ENCODE assay signal across 23 cellular contexts in genomic region chr2:64123740-64124139, GRCh38. TPM values are rescaled to one million over a fixed set of nuclear protein-coding genes. Genes with fewer than 3 reads are reported as not detected.
DNase-seq lines count a peak whose midpoint lies in the region; ATAC-seq and TF ChIP-seq lines count a peak whose summit lies in the region.
"Had no signal": no experiment of that assay in that cellular context is flagged by ENCODE, and none has a peak within 500 bp of the region (broad histone marks: within the 10 kb centered on the region; RNA-seq: fewer than 3 reads in every experiment).

No MANE protein-coding gene starts in this region.

- H2AFZ ChIP-seq in GM23338: no peak overlapping the region

- H3K9me3 Mint-ChIP-seq in activated T-cell treated with anti-CD3 and anti-CD28 coated beads, Interleukin-2, amount 50 U/mL, for 24 hours: no peaks in the 10 kb centered on the region
- no peaks in the 10 kb centered on the region for H3K9me3 Mint-ChIP-seq in GM23338
- H3K9me3 Mint-ChIP-seq: CD8-positive, alpha-beta memory T cell had no signal

- 97 to 100% methylated on average over 1 of the region's 1 CpG for WGBS in transverse colon (ENCODE audit: low coverage in 1 of 2), 2 donors

- peak overlapping the region; percentile 11; the same call in 1 of the 2 replicates for H3K27ac ChIP-seq in GM23338 (ENCODE audit: low read depth)
- H3K27ac ChIP-seq in colonic mucosa: peak overlapping the region; percentile 64
- peak overlapping the region; percentile 68 to 78 (median 74) for H3K27ac ChIP-seq in transverse colon
- H3K27ac ChIP-seq: KMS-11, SJSA1 had no signal

- TF ChIP-seq EP300 in transverse colon (IDR thresholded peaks at IDR 0.05; ENCODE audit: low read depth): no peak

- H3K4me3 ChIP-seq in GM23338: no peak overlapping the region
- H3K4me3 ChIP-seq in colonic mucosa: no peak overlapping the region
- H3K4me3 ChIP-seq in transverse colon: no peak overlapping the region
- H3K4me3 ChIP-seq: SJSA1 had no signal

- no peak overlapping the region for H3K4me2 ChIP-seq in GM23338
- H3K4me2 ChIP-seq: KMS-11 had no signal

- peaks cover 36% of the 10 kb centered on the region for H4K20me1 ChIP-seq in GM23338 (replicated peaks; ENCODE audit: insufficient read depth)

- DNase-seq in activated T-cell treated with anti-CD3 and anti-CD28 coated beads, Interleukin-2, amount 50 U/mL, for 24 hours: no peak
- no peak for DNase-seq in activated T-cell treated with anti-CD3 and anti-CD28 coated beads, Interleukin-2, amount 50 U/mL, for 1 hour
- DNase-seq in GM23338 (ENCODE audit: low spot score) (no peak), colonic mucosa (no peak), transverse colon (no peak), NAMALWA (ENCODE audit: low spot score) (no peak), NCI-H526 treated with DMSO at 0.1 percent for 48 hours (lab: John Stamatoyannopoulos, UW) (no peak)
- DNase-seq: 8988T; C1 segment of cervical spinal cord; Calu3; CD8-positive, alpha-beta memory T cell; GDM1; IMR-90; NCI-H1105 treated with DMSO at 0.1 percent for 48 hours; NCI-H1694; NCI-H2081; NCI-H2171; NCI-H345; NCI-H524; NCI-H82 had no signal

- TF ChIP-seq CTCF in GM23338 (conservative IDR thresholded peaks at IDR 0.05; ENCODE audit: low read depth in 2 of 2): no peak
- no peak for TF ChIP-seq CTCF in colonic mucosa (IDR thresholded peaks at IDR 0.05)
- no peak for TF ChIP-seq CTCF in transverse colon (IDR thresholded peaks at IDR 0.05)

- H3K27ac Mint-ChIP-seq in activated T-cell treated with anti-CD3 and anti-CD28 coated beads, Interleukin-2, amount 50 U/mL, for 24 hours: peak overlapping the region; percentile 16
- H3K27ac Mint-ChIP-seq in GM23338: no peak overlapping the region
- H3K27ac Mint-ChIP-seq: CD8-positive, alpha-beta memory T cell had no signal

- H3K36me3 ChIP-seq in GM23338 (ENCODE audit: insufficient read depth) (no peaks in the 10 kb centered on the region), colonic mucosa (no peaks in the 10 kb centered on the region), transverse colon (no peaks in the 10 kb centered on the region)
- H3K36me3 ChIP-seq: SJSA1 had no signal

- no peaks in the 10 kb centered on the region for H3F3A ChIP-seq in GM23338 (replicated peaks; ENCODE audit: low read depth)

- H3K27me3 ChIP-seq in GM23338 (ENCODE audit: insufficient read depth) (no peaks in the 10 kb centered on the region), colonic mucosa (no peaks in the 10 kb centered on the region), transverse colon (no peaks in the 10 kb centered on the region)
- H3K27me3 ChIP-seq: SJSA1 had no signal

- in situ Hi-C loops in transverse colon (cut with MboI; ENCODE audit: low pct_ligation_motif_present in 1 of 4, low pct_unique_long_range_greater_than_20kb in 1 of 4, low sequenced_read_pairs in 3 of 4): no loop called here

- peaks cover 30% of the 10 kb centered on the region for H3K4me1 ChIP-seq in GM23338 (ENCODE audit: insufficient read depth)
- peaks cover 12% of the 10 kb centered on the region for H3K4me1 ChIP-seq in colonic mucosa
- peaks cover 3 to 99% (median 76%) of the 10 kb centered on the region in 4 donors for H3K4me1 ChIP-seq in transverse colon
- H3K4me1 ChIP-seq: SJSA1 had no signal

- peaks cover 55% of the 10 kb centered on the region for H3K36me3 Mint-ChIP-seq in activated T-cell treated with anti-CD3 and anti-CD28 coated beads, Interleukin-2, amount 50 U/mL, for 24 hours (ENCODE audit: low read depth)
- H3K36me3 Mint-ChIP-seq in GM23338 (ENCODE audit: low read depth): peaks cover 15% of the 10 kb centered on the region; the same call in 2 of the 3 replicates

- H3K27me3 Mint-ChIP-seq in activated T-cell treated with anti-CD3 and anti-CD28 coated beads, Interleukin-2, amount 50 U/mL, for 24 hours: no peaks in the 10 kb centered on the region
- no peaks in the 10 kb centered on the region for H3K27me3 Mint-ChIP-seq in GM23338 (ENCODE audit: insufficient read depth, low read depth, poor library complexity)

- H3K9me2 ChIP-seq in GM23338 (ENCODE audit: insufficient read depth): no peaks in the 10 kb centered on the region

- no peaks in the 10 kb centered on the region for H3K9me3 ChIP-seq in colonic mucosa
- no peaks in the 10 kb centered on the region for H3K9me3 ChIP-seq in transverse colon
- H3K9me3 ChIP-seq: SJSA1 had no signal

- H3K4me3 Mint-ChIP-seq in activated T-cell treated with anti-CD3 and anti-CD28 coated beads, Interleukin-2, amount 50 U/mL, for 24 hours: no peak overlapping the region
- H3K4me3 Mint-ChIP-seq in GM23338: no peak overlapping the region
- H3K4me3 Mint-ChIP-seq: CD8-positive, alpha-beta memory T cell had no signal

- TF ChIP-seq POLR2A in transverse colon (IDR thresholded peaks at IDR 0.05): no peak

- peaks cover 78% of the 10 kb centered on the region for H3K4me1 Mint-ChIP-seq in activated T-cell treated with anti-CD3 and anti-CD28 coated beads, Interleukin-2, amount 50 U/mL, for 24 hours (ENCODE audit: low read depth)
- H3K4me1 Mint-ChIP-seq in GM23338: peaks cover 47% of the 10 kb centered on the region

- ATAC-seq in GM23338: no peak
- ATAC-seq: Right ventricle myocardium inferior had no signal

- peaks cover 99% of the 10 kb centered on the region for H3K79me2 ChIP-seq in GM23338 (replicated peaks; ENCODE audit: insufficient read depth)

- no peak overlapping the region for H3K9ac ChIP-seq in colonic mucosa (ENCODE audit: low read depth in 2 of 2, low read length in 2 of 2)
- H3K9ac ChIP-seq: KMS-11 had no signal

- intact Hi-C loops in colonic mucosa (cut with DNase I): no loop called here
- intact Hi-C loops in transverse colon (cut with DNase I; ENCODE audit: low total_unique reads): no loop called here

TF ChIP-seq in GM23338, 12 proteins besides CTCF, POLR2A, EP300 and RAD21 (continues in another document):
- TF ChIP-seq NANOG (IDR thresholded peaks at IDR 0.05; ENCODE audit: borderline replicate concordance): no peak
- no peak for TF ChIP-seq ZNF331 (CRISPR knock-in tag; IDR thresholded peaks at IDR 0.05; ENCODE audit: low read depth)
- TF ChIP-seq REST (IDR thresholded peaks at IDR 0.05; ENCODE audit: unreplicated experiment): no peak
- no peak for TF ChIP-seq STAT1 (IDR thresholded peaks at IDR 0.05; ENCODE audit: unreplicated experiment)
- TF ChIP-seq JUNB (IDR thresholded peaks at IDR 0.05; ENCODE audit: unreplicated experiment): no peak
- no peak for TF ChIP-seq CREB1 (CRISPR knock-in tag; IDR thresholded peaks at IDR 0.05; ENCODE audit: low read depth)
- no peak for TF ChIP-seq POLR2AphosphoS5 (IDR thresholded peaks at IDR 0.05; ENCODE audit: low read depth)
- TF ChIP-seq EZH2 (IDR thresholded peaks at IDR 0.05; ENCODE audit: low read depth, unreplicated experiment): no peak
- no peak for TF ChIP-seq EZH2phosphoT487 (IDR thresholded peaks at IDR 0.05; ENCODE audit: unreplicated experiment)
- TF ChIP-seq, protein P1, sequence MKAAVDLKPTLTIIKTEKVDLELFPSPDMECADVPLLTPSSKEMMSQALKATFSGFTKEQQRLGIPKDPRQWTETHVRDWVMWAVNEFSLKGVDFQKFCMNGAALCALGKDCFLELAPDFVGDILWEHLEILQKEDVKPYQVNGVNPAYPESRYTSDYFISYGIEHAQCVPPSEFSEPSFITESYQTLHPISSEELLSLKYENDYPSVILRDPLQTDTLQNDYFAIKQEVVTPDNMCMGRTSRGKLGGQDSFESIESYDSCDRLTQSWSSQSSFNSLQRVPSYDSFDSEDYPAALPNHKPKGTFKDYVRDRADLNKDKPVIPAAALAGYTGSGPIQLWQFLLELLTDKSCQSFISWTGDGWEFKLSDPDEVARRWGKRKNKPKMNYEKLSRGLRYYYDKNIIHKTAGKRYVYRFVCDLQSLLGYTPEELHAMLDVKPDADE (IDR thresholded peaks at IDR 0.05): no peak

RNA-seq across cellular contexts. Expression of gene PELI1, which starts 20.5 kb away (rescaled TPM):
- total RNA-seq in GM23338 (2014; rRNA removed; shearing (Covaris generic)): 56.6 and 61.8 TPM in 2 replicates
- 25.9 and 32.4 TPM in 2 replicates for polyA plus RNA-seq in GM23338 (2016; fragmentation: Nextera tagmentation; extraction: Ambion mirVana)
- total RNA-seq in colonic mucosa: 10 to 100 TPM; 34.3 to 57.6 TPM
- 100 to 1,000 TPM in 1 of 4 donors, 10 to 100 TPM in 3; 20.6 to 818 (median 41.3) TPM for total RNA-seq in transverse colon

Comparison
In these comparisons a context has a peak if more than half of its experiments do, and no peak if none do; other contexts are left out.
1. H3K27ac ChIP-seq: peak in every context shown above with its lines; median percentile 74 in transverse colon; 64 in colonic mucosa; 11 in GM23338.